Comparison of ENCODE assay signal across 1 cellular context in genomic region chr19:1513492-1514294, GRCh38.
TF ChIP-seq lines count a peak whose summit lies in the region.

No MANE protein-coding gene starts in this region.

TF ChIP-seq in K562, 482 proteins besides CTCF, POLR2A, EP300 and RAD21 (continued from another document and continues in another):
- TF ChIP-seq, protein P1, sequence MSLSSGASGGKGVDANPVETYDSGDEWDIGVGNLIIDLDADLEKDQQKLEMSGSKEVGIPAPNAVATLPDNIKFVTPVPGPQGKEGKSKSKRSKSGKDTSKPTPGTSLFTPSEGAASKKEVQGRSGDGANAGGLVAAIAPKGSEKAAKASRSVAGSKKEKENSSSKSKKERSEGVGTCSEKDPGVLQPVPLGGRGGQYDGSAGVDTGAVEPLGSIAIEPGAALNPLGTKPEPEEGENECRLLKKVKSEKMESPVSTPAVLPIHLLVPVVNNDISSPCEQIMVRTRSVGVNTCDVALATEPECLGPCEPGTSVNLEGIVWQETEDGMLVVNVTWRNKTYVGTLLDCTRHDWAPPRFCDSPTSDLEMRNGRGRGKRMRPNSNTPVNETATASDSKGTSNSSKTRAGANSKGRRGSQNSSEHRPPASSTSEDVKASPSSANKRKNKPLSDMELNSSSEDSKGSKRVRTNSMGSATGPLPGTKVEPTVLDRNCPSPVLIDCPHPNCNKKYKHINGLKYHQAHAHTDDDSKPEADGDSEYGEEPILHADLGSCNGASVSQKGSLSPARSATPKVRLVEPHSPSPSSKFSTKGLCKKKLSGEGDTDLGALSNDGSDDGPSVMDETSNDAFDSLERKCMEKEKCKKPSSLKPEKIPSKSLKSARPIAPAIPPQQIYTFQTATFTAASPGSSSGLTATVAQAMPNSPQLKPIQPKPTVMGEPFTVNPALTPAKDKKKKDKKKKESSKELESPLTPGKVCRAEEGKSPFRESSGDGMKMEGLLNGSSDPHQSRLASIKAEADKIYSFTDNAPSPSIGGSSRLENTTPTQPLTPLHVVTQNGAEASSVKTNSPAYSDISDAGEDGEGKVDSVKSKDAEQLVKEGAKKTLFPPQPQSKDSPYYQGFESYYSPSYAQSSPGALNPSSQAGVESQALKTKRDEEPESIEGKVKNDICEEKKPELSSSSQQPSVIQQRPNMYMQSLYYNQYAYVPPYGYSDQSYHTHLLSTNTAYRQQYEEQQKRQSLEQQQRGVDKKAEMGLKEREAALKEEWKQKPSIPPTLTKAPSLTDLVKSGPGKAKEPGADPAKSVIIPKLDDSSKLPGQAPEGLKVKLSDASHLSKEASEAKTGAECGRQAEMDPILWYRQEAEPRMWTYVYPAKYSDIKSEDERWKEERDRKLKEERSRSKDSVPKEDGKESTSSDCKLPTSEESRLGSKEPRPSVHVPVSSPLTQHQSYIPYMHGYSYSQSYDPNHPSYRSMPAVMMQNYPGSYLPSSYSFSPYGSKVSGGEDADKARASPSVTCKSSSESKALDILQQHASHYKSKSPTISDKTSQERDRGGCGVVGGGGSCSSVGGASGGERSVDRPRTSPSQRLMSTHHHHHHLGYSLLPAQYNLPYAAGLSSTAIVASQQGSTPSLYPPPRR (CRISPR knock-in tag; IDR thresholded peaks at IDR 0.05; ENCODE audit: borderline replicate concordance) = no peak
- TF ChIP-seq, protein P2, sequence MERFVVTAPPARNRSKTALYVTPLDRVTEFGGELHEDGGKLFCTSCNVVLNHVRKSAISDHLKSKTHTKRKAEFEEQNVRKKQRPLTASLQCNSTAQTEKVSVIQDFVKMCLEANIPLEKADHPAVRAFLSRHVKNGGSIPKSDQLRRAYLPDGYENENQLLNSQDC (CRISPR knock-in tag; IDR thresholded peaks at IDR 0.05) = no peak
- TF ChIP-seq KLF16 (IDR thresholded peaks at IDR 0.05) = no peak
- TF ChIP-seq ZKSCAN1 (IDR thresholded peaks at IDR 0.05; ENCODE audit: low read depth, low read length) = peak; percentile 96
- TF ChIP-seq MAFG (tag; conservative IDR thresholded peaks at IDR 0.05) = no peak
- TF ChIP-seq TFAP4 (CRISPR knock-in tag; IDR thresholded peaks at IDR 0.05; ENCODE audit: borderline replicate concordance) = peak; percentile 62; the same call in 1 of the 2 replicates
- peak; percentile 30; the same call in 1 of the 2 replicates for TF ChIP-seq HCFC1 (IDR thresholded peaks at IDR 0.05; ENCODE audit: low read depth, low read length)
- TF ChIP-seq, protein P3, sequence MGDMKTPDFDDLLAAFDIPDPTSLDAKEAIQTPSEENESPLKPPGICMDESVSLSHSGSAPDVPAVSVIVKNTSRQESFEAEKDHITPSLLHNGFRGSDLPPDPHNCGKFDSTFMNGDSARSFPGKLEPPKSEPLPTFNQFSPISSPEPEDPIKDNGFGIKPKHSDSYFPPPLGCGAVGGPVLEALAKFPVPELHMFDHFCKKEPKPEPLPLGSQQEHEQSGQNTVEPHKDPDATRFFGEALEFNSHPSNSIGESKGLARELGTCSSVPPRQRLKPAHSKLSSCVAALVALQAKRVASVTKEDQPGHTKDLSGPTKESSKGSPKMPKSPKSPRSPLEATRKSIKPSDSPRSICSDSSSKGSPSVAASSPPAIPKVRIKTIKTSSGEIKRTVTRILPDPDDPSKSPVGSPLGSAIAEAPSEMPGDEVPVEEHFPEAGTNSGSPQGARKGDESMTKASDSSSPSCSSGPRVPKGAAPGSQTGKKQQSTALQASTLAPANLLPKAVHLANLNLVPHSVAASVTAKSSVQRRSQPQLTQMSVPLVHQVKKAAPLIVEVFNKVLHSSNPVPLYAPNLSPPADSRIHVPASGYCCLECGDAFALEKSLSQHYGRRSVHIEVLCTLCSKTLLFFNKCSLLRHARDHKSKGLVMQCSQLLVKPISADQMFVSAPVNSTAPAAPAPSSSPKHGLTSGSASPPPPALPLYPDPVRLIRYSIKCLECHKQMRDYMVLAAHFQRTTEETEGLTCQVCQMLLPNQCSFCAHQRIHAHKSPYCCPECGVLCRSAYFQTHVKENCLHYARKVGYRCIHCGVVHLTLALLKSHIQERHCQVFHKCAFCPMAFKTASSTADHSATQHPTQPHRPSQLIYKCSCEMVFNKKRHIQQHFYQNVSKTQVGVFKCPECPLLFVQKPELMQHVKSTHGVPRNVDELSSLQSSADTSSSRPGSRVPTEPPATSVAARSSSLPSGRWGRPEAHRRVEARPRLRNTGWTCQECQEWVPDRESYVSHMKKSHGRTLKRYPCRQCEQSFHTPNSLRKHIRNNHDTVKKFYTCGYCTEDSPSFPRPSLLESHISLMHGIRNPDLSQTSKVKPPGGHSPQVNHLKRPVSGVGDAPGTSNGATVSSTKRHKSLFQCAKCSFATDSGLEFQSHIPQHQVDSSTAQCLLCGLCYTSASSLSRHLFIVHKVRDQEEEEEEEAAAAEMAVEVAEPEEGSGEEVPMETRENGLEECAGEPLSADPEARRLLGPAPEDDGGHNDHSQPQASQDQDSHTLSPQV (IDR thresholded peaks at IDR 0.05) = no peak
- 0 out of 2 replicates have a peak, but pooled peaks have one; percentile 12 for TF ChIP-seq MAX (CRISPR knock-in tag; IDR thresholded peaks at IDR 0.05)
- no peak for TF ChIP-seq ETS2 (tag; IDR thresholded peaks at IDR 0.05; ENCODE audit: borderline replicate concordance, poor library complexity, severe bottlenecking)
- TF ChIP-seq SP2 (IDR thresholded peaks at IDR 0.05; ENCODE audit: extremely low read depth, low read depth, low read length, poor library complexity, severe bottlenecking) = no peak
- no peak for TF ChIP-seq ZFPM2 (CRISPR knock-in tag; IDR thresholded peaks at IDR 0.05)
- no peak for TF ChIP-seq SPI1 (IDR thresholded peaks at IDR 0.05; ENCODE audit: borderline replicate concordance, low read depth, low read length)
- TF ChIP-seq NCOA1 (IDR thresholded peaks at IDR 0.05; ENCODE audit: low read depth) = no peak
- TF ChIP-seq WHSC1 (IDR thresholded peaks at IDR 0.05; ENCODE audit: low read length) = no peak
- TF ChIP-seq RCOR1 (IDR thresholded peaks at IDR 0.05; ENCODE audit: borderline replicate concordance in 1 of 2, low read depth in 2 of 2, low read length in 2 of 2) = peak in 1 of 2 experiments; percentile 59; a peak in 2 of 4 replicates
- TF ChIP-seq CTBP1 (IDR thresholded peaks at IDR 0.05; ENCODE audit: borderline replicate concordance) = 0 out of 2 replicates have a peak, but pooled peaks have one; percentile 26
- no peak for TF ChIP-seq MEF2D (tag; conservative IDR thresholded peaks at IDR 0.05; ENCODE audit: low read depth)
- TF ChIP-seq FIP1L1 (IDR thresholded peaks at IDR 0.05; ENCODE audit: low read depth, low read length, poor library complexity, severe bottlenecking) = peak; percentile 41
- TF ChIP-seq, protein P4, sequence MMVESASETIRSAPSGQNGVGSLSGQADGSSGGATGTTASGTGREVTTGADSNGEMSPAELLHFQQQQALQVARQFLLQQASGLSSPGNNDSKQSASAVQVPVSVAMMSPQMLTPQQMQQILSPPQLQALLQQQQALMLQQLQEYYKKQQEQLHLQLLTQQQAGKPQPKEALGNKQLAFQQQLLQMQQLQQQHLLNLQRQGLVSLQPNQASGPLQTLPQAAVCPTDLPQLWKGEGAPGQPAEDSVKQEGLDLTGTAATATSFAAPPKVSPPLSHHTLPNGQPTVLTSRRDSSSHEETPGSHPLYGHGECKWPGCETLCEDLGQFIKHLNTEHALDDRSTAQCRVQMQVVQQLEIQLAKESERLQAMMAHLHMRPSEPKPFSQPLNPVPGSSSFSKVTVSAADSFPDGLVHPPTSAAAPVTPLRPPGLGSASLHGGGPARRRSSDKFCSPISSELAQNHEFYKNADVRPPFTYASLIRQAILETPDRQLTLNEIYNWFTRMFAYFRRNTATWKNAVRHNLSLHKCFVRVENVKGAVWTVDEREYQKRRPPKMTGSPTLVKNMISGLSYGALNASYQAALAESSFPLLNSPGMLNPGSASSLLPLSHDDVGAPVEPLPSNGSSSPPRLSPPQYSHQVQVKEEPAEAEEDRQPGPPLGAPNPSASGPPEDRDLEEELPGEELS (CRISPR knock-in tag; IDR thresholded peaks at IDR 0.05; ENCODE audit: borderline replicate concordance) = no peak
- peak in 1 of 2 experiments; percentile 75; a peak in 1 of 3 replicates for TF ChIP-seq CBX3 (IDR thresholded peaks at IDR 0.05; ENCODE audit: borderline replicate concordance in 1 of 2, low read length in 2 of 2)
- no peak for TF ChIP-seq TAF1 (IDR thresholded peaks at IDR 0.05; ENCODE audit: control insufficient read depth, extremely low read depth, insufficient read depth, low read length, severe bottlenecking)
- TF ChIP-seq BCLAF1 (IDR thresholded peaks at IDR 0.05; ENCODE audit: borderline replicate concordance in 1 of 2, control insufficient read depth in 1 of 2, low read depth in 2 of 2, low read length in 1 of 2) = no peak
- peak; percentile 53 for TF ChIP-seq RB1 (IDR thresholded peaks at IDR 0.05; ENCODE audit: low read depth)
- TF ChIP-seq FOXK2 (conservative IDR thresholded peaks at IDR 0.05 in 1 of 2, IDR thresholded peaks at IDR 0.05 in 1 of 2; ENCODE audit: low read depth in 2 of 2) = no peak
- no peak for TF ChIP-seq GABPB2 (CRISPR knock-in tag; conservative IDR thresholded peaks at IDR 0.05)
- TF ChIP-seq, protein P5, sequence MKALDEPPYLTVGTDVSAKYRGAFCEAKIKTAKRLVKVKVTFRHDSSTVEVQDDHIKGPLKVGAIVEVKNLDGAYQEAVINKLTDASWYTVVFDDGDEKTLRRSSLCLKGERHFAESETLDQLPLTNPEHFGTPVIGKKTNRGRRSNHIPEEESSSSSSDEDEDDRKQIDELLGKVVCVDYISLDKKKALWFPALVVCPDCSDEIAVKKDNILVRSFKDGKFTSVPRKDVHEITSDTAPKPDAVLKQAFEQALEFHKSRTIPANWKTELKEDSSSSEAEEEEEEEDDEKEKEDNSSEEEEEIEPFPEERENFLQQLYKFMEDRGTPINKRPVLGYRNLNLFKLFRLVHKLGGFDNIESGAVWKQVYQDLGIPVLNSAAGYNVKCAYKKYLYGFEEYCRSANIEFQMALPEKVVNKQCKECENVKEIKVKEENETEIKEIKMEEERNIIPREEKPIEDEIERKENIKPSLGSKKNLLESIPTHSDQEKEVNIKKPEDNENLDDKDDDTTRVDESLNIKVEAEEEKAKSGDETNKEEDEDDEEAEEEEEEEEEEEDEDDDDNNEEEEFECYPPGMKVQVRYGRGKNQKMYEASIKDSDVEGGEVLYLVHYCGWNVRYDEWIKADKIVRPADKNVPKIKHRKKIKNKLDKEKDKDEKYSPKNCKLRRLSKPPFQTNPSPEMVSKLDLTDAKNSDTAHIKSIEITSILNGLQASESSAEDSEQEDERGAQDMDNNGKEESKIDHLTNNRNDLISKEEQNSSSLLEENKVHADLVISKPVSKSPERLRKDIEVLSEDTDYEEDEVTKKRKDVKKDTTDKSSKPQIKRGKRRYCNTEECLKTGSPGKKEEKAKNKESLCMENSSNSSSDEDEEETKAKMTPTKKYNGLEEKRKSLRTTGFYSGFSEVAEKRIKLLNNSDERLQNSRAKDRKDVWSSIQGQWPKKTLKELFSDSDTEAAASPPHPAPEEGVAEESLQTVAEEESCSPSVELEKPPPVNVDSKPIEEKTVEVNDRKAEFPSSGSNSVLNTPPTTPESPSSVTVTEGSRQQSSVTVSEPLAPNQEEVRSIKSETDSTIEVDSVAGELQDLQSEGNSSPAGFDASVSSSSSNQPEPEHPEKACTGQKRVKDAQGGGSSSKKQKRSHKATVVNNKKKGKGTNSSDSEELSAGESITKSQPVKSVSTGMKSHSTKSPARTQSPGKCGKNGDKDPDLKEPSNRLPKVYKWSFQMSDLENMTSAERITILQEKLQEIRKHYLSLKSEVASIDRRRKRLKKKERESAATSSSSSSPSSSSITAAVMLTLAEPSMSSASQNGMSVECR (CRISPR knock-in tag; IDR thresholded peaks at IDR 0.05) = peak; percentile 34; the same call in 1 of the 2 replicates
- no peak for TF ChIP-seq ZNF232 (CRISPR knock-in tag; IDR thresholded peaks at IDR 0.05)
- TF ChIP-seq RBM15 (IDR thresholded peaks at IDR 0.05; ENCODE audit: insufficient read depth, low read length) = no peak
- TF ChIP-seq ZBTB33 (CRISPR knock-in tag; IDR thresholded peaks at IDR 0.05) = peak; percentile 54; the same call in 1 of the 2 replicates
- no peak for TF ChIP-seq KLF13 (tag; IDR thresholded peaks at IDR 0.05; ENCODE audit: borderline replicate concordance, low read depth)
- TF ChIP-seq ZNF146 (CRISPR knock-in tag; IDR thresholded peaks at IDR 0.05; ENCODE audit: unreplicated experiment) = no peak
- TF ChIP-seq ETV6 (IDR thresholded peaks at IDR 0.05; ENCODE audit: borderline replicate concordance in 1 of 2, low read depth in 2 of 2, low read length in 1 of 2) = no peak
- TF ChIP-seq ETV6 (CRISPR knock-in tag; IDR thresholded peaks at IDR 0.05; ENCODE audit: borderline replicate concordance) = no peak
